ENCODE assay signal across 8 cellular contexts in the genomic region with DNA sequence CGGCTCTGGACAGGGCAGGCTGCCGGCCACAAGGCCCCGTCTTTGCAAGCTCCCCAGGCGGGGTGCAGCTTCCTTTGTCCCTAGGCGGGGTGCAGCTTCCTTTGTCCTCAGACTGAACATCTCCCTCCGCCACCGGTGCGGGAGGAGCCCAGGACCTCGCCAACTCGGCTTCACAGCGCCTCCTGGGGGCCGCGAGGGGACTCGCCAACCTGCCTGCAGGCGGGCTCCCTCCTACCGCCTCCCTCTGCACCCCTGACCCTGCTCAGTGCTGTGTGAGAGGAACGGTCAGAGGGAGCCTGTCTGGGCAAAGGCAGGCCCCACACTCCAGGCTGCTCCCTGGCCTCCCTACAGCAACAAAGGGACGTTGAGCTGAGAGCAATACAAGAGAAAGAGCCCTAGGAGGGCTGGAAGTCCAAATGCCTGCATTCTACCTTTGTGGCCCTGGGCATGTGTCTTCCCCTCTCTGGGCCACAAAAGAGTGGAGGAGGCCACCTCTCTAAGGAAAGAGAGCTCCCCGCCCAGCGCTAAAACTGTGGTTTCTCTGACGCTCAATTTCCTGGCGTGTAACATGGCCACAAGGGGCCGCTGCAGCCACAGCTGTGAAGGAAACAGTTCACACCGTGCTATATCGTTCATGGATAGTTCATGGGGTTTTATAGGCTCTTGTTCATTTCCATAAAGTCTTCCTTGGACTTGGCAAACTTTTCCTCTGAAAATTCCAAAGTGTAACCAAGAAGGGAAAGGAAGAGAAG. TPM values are rescaled to one million over a fixed set of nuclear protein-coding genes. Genes with fewer than 3 reads are reported as not detected.
DNase-seq lines count a peak whose midpoint lies in the region; ATAC-seq, FAIRE-seq and TF ChIP-seq lines count a peak whose summit lies in the region.

No MANE protein-coding gene starts in this region.

- H3K9me3 ChIP-seq in Caco-2 = no peaks in the 10 kb centered on the region
- H3K9me3 ChIP-seq in HEK293 (ENCODE audit: control insufficient read depth, insufficient read depth, low read depth, low read length) = no peaks in the 10 kb centered on the region
- no peaks in the 10 kb centered on the region for H3K9me3 ChIP-seq in keratinocyte (ENCODE audit: control insufficient read depth, low read depth, low read length)

- peaks cover 49% of the 10 kb centered on the region for H3K4me1 Mint-ChIP-seq in Caco-2 (ENCODE audit: low read depth, unreplicated experiment)

- no peaks in the 10 kb centered on the region for H4K20me1 ChIP-seq in keratinocyte (ENCODE audit: control insufficient read depth, extremely low read depth, insufficient read depth, low read length)

- ATAC-seq in GM21390 (IDR thresholded peaks at IDR 0.05; ENCODE audit: unreplicated experiment) = no peak

- H3K9me1 ChIP-seq in keratinocyte (ENCODE audit: control insufficient read depth, extremely low read depth, insufficient read depth, low read length) = no peaks in the 10 kb centered on the region

- H3K79me2 ChIP-seq in keratinocyte (ENCODE audit: control insufficient read depth, insufficient read depth, low read length) = no peaks in the 10 kb centered on the region

- intact Hi-C loops in Caco-2 (cut with micrococcal nuclease; ENCODE audit: unreplicated experiment) = loop anchor here (1.0 kb wide), 3 partner anchors 19 to 113 kb away; no protein-coding TSS in a partner anchor

- dilution Hi-C loops in keratinocyte (cut with MboI; ENCODE audit: extremely low pct_ligation_motif_present, low sequenced_read_pairs) = no loop called here

- H3K4me3 ChIP-seq in Caco-2 (ENCODE audit: low read depth, low read length) = no peak overlapping the region
- no peak overlapping the region for H3K4me3 ChIP-seq in HEK293 (ENCODE audit: low read depth, low read length)
- H3K4me3 ChIP-seq in keratinocyte (ENCODE audit: control insufficient read depth in 2 of 3, extremely low read depth in 1 of 3, insufficient read depth in 2 of 3, low read depth in 1 of 3, low read length in 3 of 3) = peak overlapping the region in 1 of 3 experiments; percentile 38

- H3K27me3 Mint-ChIP-seq in Caco-2 (ENCODE audit: insufficient read depth, unreplicated experiment) = no peaks in the 10 kb centered on the region

- H3K27ac ChIP-seq in HEK293 (ENCODE audit: extremely low read depth, low read depth, low read length) = peak overlapping the region; percentile 38
- peak overlapping the region; percentile 79 for H3K27ac ChIP-seq in keratinocyte (ENCODE audit: control insufficient read depth, insufficient read depth, low read length)

- DNase-seq in Caco-2 = peak; percentile 85 to 87
- DNase-seq in NCI-H226 = peak; percentile 89
- DNase-seq in activated CD4-positive, alpha-beta T cell treated with anti-CD3 and anti-CD28 coated beads for 1 hour = peak; percentile 73
- peak; percentile 85 for DNase-seq in cerebellar cortex (ENCODE audit: low spot score)
- DNase-seq in keratinocyte (ENCODE audit: low read depth, low spot score) = no peak
- DNase-seq in stimulated activated CD4-positive, alpha-beta T cell treated with anti-CD3 and anti-CD28 coated beads, Interleukin-12 subunit alpha, Interleukin-12 subunit beta, amount 100 ng/mL, for 4 hours = peak; percentile 78

- peak overlapping the region; percentile 50 for H2AFZ ChIP-seq in keratinocyte (ENCODE audit: control insufficient read depth, low read length)

- no peaks in the 10 kb centered on the region for H3K36me3 ChIP-seq in Caco-2 (ENCODE audit: control insufficient read depth, insufficient read depth, low read length)
- no peaks in the 10 kb centered on the region for H3K36me3 ChIP-seq in HEK293 (ENCODE audit: control insufficient read depth in 2 of 2, insufficient read depth in 1 of 2, low read length in 2 of 2)
- H3K36me3 ChIP-seq in keratinocyte (ENCODE audit: control insufficient read depth in 2 of 2, extremely low read depth in 1 of 2, insufficient read depth in 2 of 2, low read length in 2 of 2) = no peaks in the 10 kb centered on the region

- H3K27me3 ChIP-seq in Caco-2 (replicated peaks; ENCODE audit: control insufficient read depth, insufficient read depth, low read length) (no peaks in the 10 kb centered on the region), keratinocyte (ENCODE audit: control insufficient read depth, extremely low read depth, insufficient read depth, low read length) (no peaks in the 10 kb centered on the region)

- peak overlapping the region; percentile 77 for H3K27ac Mint-ChIP-seq in Caco-2 (ENCODE audit: unreplicated experiment)

- peaks cover 46% of the 10 kb centered on the region for H3K4me1 ChIP-seq in Caco-2
- no peaks in the 10 kb centered on the region for H3K4me1 ChIP-seq in HEK293 (ENCODE audit: control insufficient read depth, insufficient read depth, low read length)
- H3K4me1 ChIP-seq in keratinocyte (ENCODE audit: control insufficient read depth, extremely low read depth, insufficient read depth, low read length) = peaks cover 40% of the 10 kb centered on the region

- POLR2A ChIA-PET in Caco-2 (lab: Charles Lee) = interaction anchor here (0.5 to 2.0 kb wide), 9 partner anchors 13 to 867 kb away, joined by 3 to 24 read pairs (median 5); partner anchors contain the start of genes EIF1 and KRT19
- POLR2A ChIA-PET in HEK293 (lab: Yijun Ruan, JAX) = interaction anchor here (0.6 to 2.0 kb wide), 10 partner anchors 9 to 639 kb away, joined by 3 to 10 read pairs (median 4); partner anchors contain the start of genes EIF1 and KRT19

- peak overlapping the region; percentile 5 for H3K4me3 Mint-ChIP-seq in Caco-2 (ENCODE audit: unreplicated experiment)

- TF ChIP-seq CTCF in Caco-2 (IDR thresholded peaks at IDR 0.05; ENCODE audit: insufficient read depth in 1 of 2, low read depth in 1 of 2, low read length in 1 of 2, severe bottlenecking in 1 of 2, unreplicated experiment in 1 of 2) (peak; percentile 90 to 94), HEK293 (tag by site-specific recombination; IDR thresholded peaks at IDR 0.05) (peak; percentile 80), keratinocyte (optimal IDR thresholded peaks at IDR 0.05 in 1 of 3, IDR thresholded peaks at IDR 0.05 in 1 of 3, conservative IDR thresholded peaks at IDR 0.05 in 1 of 3; ENCODE audit: extremely low read depth in 1 of 3, insufficient read depth in 2 of 3, low read length in 3 of 3) (peak; percentile 86 to 95 (median 91))

- peaks cover 19% of the 10 kb centered on the region for H3K9me3 Mint-ChIP-seq in Caco-2 (ENCODE audit: unreplicated experiment)

- BruUV-seq in Caco-2 (replicated peaks; lab: Mats Ljungman, UMichigan) = no TSS peak

- H3K4me2 ChIP-seq in keratinocyte (ENCODE audit: control insufficient read depth, extremely low read depth, insufficient read depth, low read depth, low read length) = peak overlapping the region; percentile 67

- H3K9ac ChIP-seq in keratinocyte (ENCODE audit: control insufficient read depth, extremely low read depth, insufficient read depth, low read length) = peak overlapping the region; percentile 63

- H3K36me3 Mint-ChIP-seq in Caco-2 (ENCODE audit: insufficient read depth, unreplicated experiment) = peaks cover 9% of the 10 kb centered on the region

- CTCF ChIA-PET in Caco-2 (lab: Charles Lee) (interaction anchor here (0.5 to 4.6 kb wide), 53 partner anchors 9 to 1996 kb away, joined by 3 to 66 read pairs (median 4); partner anchors contain the start of genes EIF1, KRT15 and KRT19), HEK293 (lab: Yijun Ruan, JAX) (interaction anchor here (0.5 to 16.6 kb wide), 131 partner anchors 10 to 1167 kb away, joined by 3 to 546 read pairs (median 5); partner anchors contain the start of genes KRT13, KRT15, KRT17 and KRT19)

- peak; percentile 92 for FAIRE-seq in keratinocyte (lab: Jason Lieb, UNC)

RNA-seq across cellular contexts. Expression of gene KRT19, which starts 20.9 kb away (rescaled TPM):
- 975 and 1,121 TPM in 2 replicates for total RNA-seq in Caco-2 (2022)
- 29.7 to 60.4 TPM (median 35.5 TPM) in 3 replicates for polyA plus RNA-seq in keratinocyte
- polyA plus RNA-seq in keratinocyte (2011; ENCODE audit: low read depth) = 8.6 TPM
- 22.7 and 31.3 TPM in 2 replicates for polyA plus RNA-seq in keratinocyte (2011; cell fraction: cytosol; rRNA removed)
- 39.4 and 46.1 TPM in 2 replicates for polyA plus RNA-seq in keratinocyte (2011; cell fraction: nucleus; rRNA removed)
- 4.1 and 67.7 TPM in 2 replicates for polyA plus RNA-seq in keratinocyte (2012; ENCODE audit: low replicate concordance)
- polyA minus RNA-seq in keratinocyte = 27.5 to 67.0 TPM (median 34.9 TPM) in 3 replicates
- polyA minus RNA-seq in keratinocyte (2011; cell fraction: cytosol; rRNA and poly(A)+ RNA removed) = 44.3 TPM
- polyA minus RNA-seq in keratinocyte (2011; cell fraction: nucleus; rRNA and poly(A)+ RNA removed) = 14.4 and 24.6 TPM in 2 replicates

RNA-seq across cellular contexts. Expression of gene KRT9, which starts 22.8 kb away (rescaled TPM):
- total RNA-seq in Caco-2 (2022) = not detected in 2 replicates
- polyA plus RNA-seq in keratinocyte = 0.85 to 1.6 TPM (median 1.5 TPM) in 3 replicates
- 1.0 TPM for polyA plus RNA-seq in keratinocyte (2011; ENCODE audit: low read depth)
- polyA plus RNA-seq in keratinocyte (2011; cell fraction: cytosol; rRNA removed) = 1.4 and 1.7 TPM in 2 replicates
- polyA plus RNA-seq in keratinocyte (2011; cell fraction: nucleus; rRNA removed) = 1.5 and 2.1 TPM in 2 replicates
- 1.6 TPM in 2 replicates for polyA plus RNA-seq in keratinocyte (2012; ENCODE audit: low replicate concordance)
- polyA minus RNA-seq in keratinocyte = 0.10 to 0.74 TPM (median 0.43 TPM) in 3 replicates
- not detected for polyA minus RNA-seq in keratinocyte (2011; cell fraction: cytosol; rRNA and poly(A)+ RNA removed)
- polyA minus RNA-seq in keratinocyte (2011; cell fraction: nucleus; rRNA and poly(A)+ RNA removed) = 0.32 and 0.93 TPM in 2 replicates

RNA-seq across cellular contexts. Expression of gene KRT15, which starts 30.3 kb away (rescaled TPM):
- total RNA-seq in Caco-2 (2022) = 5.3 and 10.5 TPM in 2 replicates
- 505 to 838 TPM (median 729 TPM) in 3 replicates for polyA plus RNA-seq in keratinocyte
- polyA plus RNA-seq in keratinocyte (2011; ENCODE audit: low read depth) = 432 TPM
- polyA plus RNA-seq in keratinocyte (2011; cell fraction: cytosol; rRNA removed) = 289 and 341 TPM in 2 replicates
- polyA plus RNA-seq in keratinocyte (2011; cell fraction: nucleus; rRNA removed) = 596 and 717 TPM in 2 replicates
- 349 and 756 TPM in 2 replicates for polyA plus RNA-seq in keratinocyte (2012; ENCODE audit: low replicate concordance)
- 290 to 313 TPM (median 304 TPM) in 3 replicates for polyA minus RNA-seq in keratinocyte
- polyA minus RNA-seq in keratinocyte (2011; cell fraction: cytosol; rRNA and poly(A)+ RNA removed) = 129 TPM
- polyA minus RNA-seq in keratinocyte (2011; cell fraction: nucleus; rRNA and poly(A)+ RNA removed) = 90.1 and 93.1 TPM in 2 replicates

RNA-seq across cellular contexts. Expression of gene KRT14, which starts 37.7 kb away (rescaled TPM):
- not detected in 2 replicates for total RNA-seq in Caco-2 (2022)
- polyA plus RNA-seq in keratinocyte = 26,041 to 32,523 TPM (median 29,603 TPM) in 3 replicates
- 31,901 TPM for polyA plus RNA-seq in keratinocyte (2011; ENCODE audit: low read depth)
- polyA plus RNA-seq in keratinocyte (2011; cell fraction: cytosol; rRNA removed) = 21,475 and 38,030 TPM in 2 replicates
- 27,919 and 28,945 TPM in 2 replicates for polyA plus RNA-seq in keratinocyte (2011; cell fraction: nucleus; rRNA removed)
- polyA plus RNA-seq in keratinocyte (2012; ENCODE audit: low replicate concordance) = 14,568 and 23,086 TPM in 2 replicates
- 19,979 to 26,270 TPM (median 20,630 TPM) in 3 replicates for polyA minus RNA-seq in keratinocyte
- polyA minus RNA-seq in keratinocyte (2011; cell fraction: cytosol; rRNA and poly(A)+ RNA removed) = 27,275 TPM
- polyA minus RNA-seq in keratinocyte (2011; cell fraction: nucleus; rRNA and poly(A)+ RNA removed) = 10,810 and 12,637 TPM in 2 replicates

RNA-seq across cellular contexts. Expression of gene KRT13, which starts 43.6 kb away (rescaled TPM):
- 0.35 TPM in 1 of 2 replicates, not detected in the other for total RNA-seq in Caco-2 (2022)
- polyA plus RNA-seq in keratinocyte = 15.2 to 46.6 TPM (median 24.0 TPM) in 3 replicates
- 4.2 TPM for polyA plus RNA-seq in keratinocyte (2011; ENCODE audit: low read depth)
- 38.3 and 41.9 TPM in 2 replicates for polyA plus RNA-seq in keratinocyte (2011; cell fraction: cytosol; rRNA removed)
- polyA plus RNA-seq in keratinocyte (2011; cell fraction: nucleus; rRNA removed) = 84.8 and 170 TPM in 2 replicates
- polyA plus RNA-seq in keratinocyte (2012; ENCODE audit: low replicate concordance) = 5.4 and 12.9 TPM in 2 replicates
- 20.5 to 41.8 TPM (median 22.2 TPM) in 3 replicates for polyA minus RNA-seq in keratinocyte
- polyA minus RNA-seq in keratinocyte (2011; cell fraction: cytosol; rRNA and poly(A)+ RNA removed) = 23.6 TPM
- 32.3 and 50.6 TPM in 2 replicates for polyA minus RNA-seq in keratinocyte (2011; cell fraction: nucleus; rRNA and poly(A)+ RNA removed)
